11 cellular contexts compared by ENCODE assay signal in the genomic region with DNA sequence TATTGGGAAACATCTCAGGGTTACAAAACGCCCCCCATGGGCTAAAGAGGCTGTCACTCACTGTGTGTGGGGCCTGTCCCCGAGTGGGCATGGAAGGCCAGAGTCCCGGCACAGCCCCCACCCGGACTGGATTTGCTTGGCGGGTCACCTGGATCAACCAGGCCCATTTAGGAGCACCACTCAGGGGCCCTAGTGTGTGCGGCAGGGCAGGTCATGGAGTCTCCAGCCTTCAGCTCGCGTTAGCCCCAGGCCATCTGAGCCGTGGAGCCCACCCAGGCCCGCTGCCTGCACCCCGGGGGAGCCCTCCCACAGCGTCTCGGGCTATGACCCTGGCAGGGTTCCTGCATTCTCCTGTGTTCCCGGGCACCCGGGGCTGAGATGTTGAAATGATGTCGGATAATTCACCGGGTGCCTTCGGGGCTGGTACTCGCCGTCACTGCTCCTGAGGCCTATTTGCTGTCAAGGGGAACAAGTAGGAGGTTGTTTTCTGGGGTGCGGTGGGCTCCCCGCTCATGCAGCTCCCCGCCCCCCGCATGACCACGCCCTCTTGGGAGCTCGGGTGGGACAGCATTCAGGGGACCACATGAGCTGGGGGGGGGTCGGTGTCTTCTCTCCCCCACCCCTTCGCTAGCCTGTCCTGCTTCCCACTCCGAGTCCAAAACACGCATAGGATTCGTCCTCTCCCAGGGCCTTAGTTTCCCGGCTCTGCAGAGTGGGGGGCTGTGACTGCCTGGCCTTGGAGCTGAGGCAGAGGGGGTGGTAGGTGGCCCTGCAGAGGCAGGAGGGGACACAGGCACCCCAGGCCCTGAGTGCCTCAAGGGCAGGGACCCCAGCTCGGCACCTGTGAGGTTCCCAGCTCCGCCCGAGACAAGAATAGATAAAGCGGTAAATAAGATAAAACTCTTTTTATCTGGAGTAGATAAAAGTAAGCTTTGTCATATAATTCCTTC.
DNase-seq lines count a peak whose midpoint lies in the region; ATAC-seq and TF ChIP-seq lines count a peak whose summit lies in the region.
"Had no signal": no experiment of that assay in that cellular context is flagged by ENCODE, and none has a peak within 500 bp of the region (broad histone marks: within the 10 kb centered on the region; RNA-seq: fewer than 3 reads in every experiment).

No MANE protein-coding gene starts in this region.

- H3K27me3 Mint-ChIP-seq in activated T-cell treated with anti-CD3 and anti-CD28 coated beads, Interleukin-2, amount 50 U/mL, for 4 hours (ENCODE audit: low read depth): no peaks in the 10 kb centered on the region
- H3K27me3 Mint-ChIP-seq: stimulated activated naive CD8-positive, alpha-beta T cell treated with anti-CD3 and anti-CD28 coated beads, Interleukin-15, amount 100 ng/mL, for 72 hours had no signal

- H3K4me3 ChIP-seq in H7 (ENCODE audit: insufficient read depth, low read depth, low read length): no peak overlapping the region
- no peak overlapping the region for H3K4me3 ChIP-seq in spleen
- H3K4me3 ChIP-seq: lung had no signal

- intact Hi-C loops in spleen (cut with DNase I; ENCODE audit: low total_unique reads): no loop called here

- no peak for TF ChIP-seq POLR2A in spleen (IDR thresholded peaks at IDR 0.05)

- DNase-seq in H7 (peak; percentile 46), islet precursor cell (peak; percentile 40), spleen (peak; percentile 68), cerebellar cortex (ENCODE audit: low spot score) (no peak), COLO829 (ENCODE audit: low spot score) (no peak)
- DNase-seq in activated T-cell treated with anti-CD3 and anti-CD28 coated beads, Interleukin-2, amount 50 U/mL, for 4 hours: peak; percentile 3
- DNase-seq: MV-4-11 had no signal

- WGBS in spleen, 5 donors: 86 to 92% (median 89%) methylated on average over 28 to 36 of the region's 36 CpGs

- no peaks in the 10 kb centered on the region for H3K9me3 Mint-ChIP-seq in activated T-cell treated with anti-CD3 and anti-CD28 coated beads, Interleukin-2, amount 50 U/mL, for 4 hours
- H3K9me3 Mint-ChIP-seq: CD8-positive, alpha-beta T cell; stimulated activated naive CD8-positive, alpha-beta T cell treated with anti-CD3 and anti-CD28 coated beads, Interleukin-15, amount 100 ng/mL, for 72 hours had no signal

- H3K4me3 Mint-ChIP-seq in activated T-cell treated with anti-CD3 and anti-CD28 coated beads, Interleukin-2, amount 50 U/mL, for 4 hours: no peak overlapping the region
- H3K4me3 Mint-ChIP-seq: CD8-positive, alpha-beta T cell; stimulated activated naive CD8-positive, alpha-beta T cell treated with anti-CD3 and anti-CD28 coated beads, Interleukin-15, amount 100 ng/mL, for 72 hours had no signal

- no peak overlapping the region for H3K27ac ChIP-seq in spleen

- ATAC-seq in activated T-cell treated with anti-CD3 and anti-CD28 coated beads, Interleukin-2, amount 50 U/mL, for 4 hours: no peak
- no peak for ATAC-seq in HG02852 (IDR thresholded peaks at IDR 0.05; ENCODE audit: unreplicated experiment)
- ATAC-seq: CD8-positive, alpha-beta T cell; stimulated activated naive CD8-positive, alpha-beta T cell treated with anti-CD3 and anti-CD28 coated beads, Interleukin-15, amount 100 ng/mL, for 72 hours had no signal

- H3K4me1 ChIP-seq in spleen: peaks cover 6 to 16% (median 14%) of the 10 kb centered on the region in 6 donors

- no peaks in the 10 kb centered on the region for H3K36me3 Mint-ChIP-seq in activated T-cell treated with anti-CD3 and anti-CD28 coated beads, Interleukin-2, amount 50 U/mL, for 4 hours (ENCODE audit: insufficient read depth)

- H3K36me3 ChIP-seq in H7 (replicated peaks; ENCODE audit: control insufficient read depth, insufficient read depth, low read length) (no peaks in the 10 kb centered on the region), spleen (no peaks in the 10 kb centered on the region)

- H3K4me1 Mint-ChIP-seq in activated T-cell treated with anti-CD3 and anti-CD28 coated beads, Interleukin-2, amount 50 U/mL, for 4 hours (ENCODE audit: low read depth): peaks cover 22% of the 10 kb centered on the region

- TF ChIP-seq CTCF in spleen (IDR thresholded peaks at IDR 0.05 in 8 of 11, conservative IDR thresholded peaks at IDR 0.05 in 3 of 11): no peak

- H3K9me3 ChIP-seq in spleen: no peaks in the 10 kb centered on the region

- H3K27me3 ChIP-seq in H7 (ENCODE audit: control insufficient read depth, insufficient read depth, low read length) (0 out of 2 replicates have a peak, but pooled peaks cover 2% of the 10 kb centered on the region), spleen (replicated peaks in 1 of 7) (no peaks in the 10 kb centered on the region)

Comparison
In these comparisons a context has a peak if more than half of its experiments do, and no peak if none do; other contexts are left out.
1. DNase-seq: peak in H7 (single experiment), activated T-cell treated with anti-CD3 and anti-CD28 coated beads, Interleukin-2, amount 50 U/mL, for 4 hours (single experiment), islet precursor cell (single experiment) and spleen (single experiment); none in cerebellar cortex (single experiment) and COLO829 (single experiment).